Comparison of ENCODE assay signal across 1 cellular context in the genomic region with DNA sequence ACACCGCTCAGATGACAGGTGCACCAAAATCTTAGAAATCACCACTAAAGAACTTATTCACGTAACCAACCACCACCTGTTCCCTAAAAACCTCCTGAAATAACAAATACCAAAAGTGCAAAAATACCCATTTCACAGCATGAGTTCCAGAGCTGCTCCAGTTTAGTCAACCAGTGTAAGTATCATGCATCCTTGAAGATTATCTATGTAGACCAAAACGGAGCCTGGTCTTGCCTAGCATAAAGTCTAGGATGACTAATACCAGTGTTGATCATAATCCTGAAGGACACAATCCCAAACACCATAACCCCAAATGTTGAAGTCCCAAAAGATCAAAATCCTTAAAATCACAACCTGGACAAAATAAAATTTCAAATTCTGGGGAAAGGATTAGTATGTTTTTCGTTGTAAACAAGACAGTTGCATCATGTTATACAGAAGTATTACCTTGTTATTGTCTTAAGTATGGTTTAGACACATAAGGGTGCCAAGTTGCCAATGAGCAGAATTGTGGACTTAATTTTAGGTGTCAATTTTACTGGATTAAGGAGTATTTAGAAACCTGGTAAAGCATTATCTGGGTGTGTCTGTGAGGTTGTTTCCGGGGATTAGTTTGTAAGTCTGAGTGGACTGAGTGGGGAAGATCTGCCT.
TF ChIP-seq lines count a peak whose summit lies in the region.

No MANE protein-coding gene starts in this region.

TF ChIP-seq in HepG2, 621 proteins besides CTCF, POLR2A, EP300 and RAD21:
- TF ChIP-seq DNMT1 (CRISPR knock-in tag; IDR thresholded peaks at IDR 0.05) (no peak), ZNF282 (IDR thresholded peaks at IDR 0.05; ENCODE audit: partially characterized antibody) (no peak), POLR2AphosphoS5 (IDR thresholded peaks at IDR 0.05; ENCODE audit: low read depth, low read length) (peak; percentile 44; the same call in 1 of the 2 replicates), POLR2AphosphoS2 (IDR thresholded peaks at IDR 0.05; ENCODE audit: low read depth, low read length) (peak; percentile 91; the same call in 1 of the 2 replicates), ZNF224 (CRISPR knock-in tag; IDR thresholded peaks at IDR 0.05) (no peak)
